In the genomic region with DNA sequence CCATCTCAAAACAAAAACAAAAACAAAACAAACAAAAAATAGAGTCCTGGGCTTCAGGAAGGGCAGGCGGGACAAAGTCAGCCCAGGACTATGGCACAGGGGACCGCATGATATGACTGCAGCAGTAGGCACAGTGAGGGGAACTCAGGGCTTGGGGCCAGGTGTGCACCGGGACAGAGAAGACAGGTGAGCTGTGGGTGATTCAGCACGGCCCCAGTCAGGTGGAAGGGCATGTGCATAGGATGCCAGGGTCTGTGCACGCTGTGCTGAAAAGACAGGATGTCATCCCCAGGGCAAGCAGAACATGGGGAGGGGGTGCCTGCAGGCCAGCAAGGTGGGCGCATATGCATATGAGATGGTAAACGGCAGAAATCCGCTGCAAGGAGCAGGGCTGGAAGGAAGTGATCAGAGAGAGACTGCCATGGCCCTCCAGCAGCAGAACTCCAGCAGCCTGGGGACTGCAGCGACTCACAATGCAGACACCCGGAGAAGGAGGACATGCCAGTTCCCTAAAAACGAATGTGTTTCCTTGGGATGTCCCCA, we compare ENCODE assay signal across 9 cellular contexts. TPM values are rescaled to one million over a fixed set of nuclear protein-coding genes. Genes with fewer than 3 reads are reported as not detected.
DNase-seq lines count a peak whose midpoint lies in the region; ATAC-seq and TF ChIP-seq lines count a peak whose summit lies in the region.
"Had no signal": no experiment of that assay in that cellular context is flagged by ENCODE, and none has a peak within 500 bp of the region (broad histone marks: within the 10 kb centered on the region; RNA-seq: fewer than 3 reads in every experiment).

No MANE protein-coding gene starts in this region.

- DNase-seq in T-helper 1 cell, result no peak
- no peak for DNase-seq in stimulated activated naive CD8-positive, alpha-beta T cell treated with anti-CD3 and anti-CD28 coated beads, Interleukin-15, amount 100 ng/mL, for 72 hours
- DNase-seq in posterior vena cava (ENCODE audit: low spot score), result no peak
- DNase-seq: 8988T had no signal

- peak overlapping the region; percentile 60 for H3K27ac Mint-ChIP-seq in T-helper 1 cell treated with Interleukin-12 subunit alpha and Interleukin-12 subunit beta and Interleukin-4 antibody, amounts not matched to agents 30 μg/mL and 1 μg/mL, for 36 hours
- peak overlapping the region; percentile 55 to 67 for H3K27ac Mint-ChIP-seq in stimulated activated naive CD8-positive, alpha-beta T cell treated with anti-CD3 and anti-CD28 coated beads, Interleukin-15, amount 100 ng/mL, for 72 hours

- peaks cover 32% of the 10 kb centered on the region for H3K4me1 ChIP-seq in iPS-20b (ENCODE audit: insufficient read depth, low read length)

- H3K4me3 ChIP-seq in iPS-20b (ENCODE audit: low read length), result no peak overlapping the region

- H3K9ac ChIP-seq in iPS-20b (ENCODE audit: low read depth, low read length), result peak overlapping the region; percentile 33; the same call in 1 of the 2 replicates

- H3K4me1 Mint-ChIP-seq in T-helper 1 cell treated with Interleukin-12 subunit alpha and Interleukin-12 subunit beta and Interleukin-4 antibody, amounts not matched to agents 30 μg/mL and 1 μg/mL, for 36 hours (ENCODE audit: low read depth), result peaks cover 26% of the 10 kb centered on the region
- peaks cover 52% of the 10 kb centered on the region for H3K4me1 Mint-ChIP-seq in stimulated activated naive CD8-positive, alpha-beta T cell treated with anti-CD3 and anti-CD28 coated beads, Interleukin-15, amount 100 ng/mL, for 72 hours

- H3K36me3 Mint-ChIP-seq in T-helper 1 cell treated with Interleukin-12 subunit alpha and Interleukin-12 subunit beta and Interleukin-4 antibody, amounts not matched to agents 30 μg/mL and 1 μg/mL, for 36 hours (ENCODE audit: low read depth), result peaks cover 2% of the 10 kb centered on the region

- intact Hi-C loops in posterior vena cava (cut with DNase I), result no loop called here

- H3K27ac ChIP-seq in VCaP, result peak overlapping the region; percentile 41
- no peak overlapping the region for H3K27ac ChIP-seq in iPS-20b (ENCODE audit: low read length)

- no peaks in the 10 kb centered on the region for H3K36me3 ChIP-seq in iPS-20b (ENCODE audit: insufficient read depth, low read depth, low read length)

- no peaks in the 10 kb centered on the region for H3K9me3 Mint-ChIP-seq in T-helper 1 cell treated with Interleukin-12 subunit alpha and Interleukin-12 subunit beta and Interleukin-4 antibody, amounts not matched to agents 30 μg/mL and 1 μg/mL, for 36 hours
- no peaks in the 10 kb centered on the region for H3K9me3 Mint-ChIP-seq in stimulated activated naive CD8-positive, alpha-beta T cell treated with anti-CD3 and anti-CD28 coated beads, Interleukin-15, amount 100 ng/mL, for 72 hours

- no peak for TF ChIP-seq CTCF in VCaP (conservative IDR thresholded peaks at IDR 0.05)

- no peaks in the 10 kb centered on the region for H3K9me3 ChIP-seq in iPS-20b (ENCODE audit: insufficient read depth, low read depth, low read length)

- H3K4me3 Mint-ChIP-seq in T-helper 1 cell treated with Interleukin-12 subunit alpha and Interleukin-12 subunit beta and Interleukin-4 antibody, amounts not matched to agents 30 μg/mL and 1 μg/mL, for 36 hours, result no peak overlapping the region
- H3K4me3 Mint-ChIP-seq in stimulated activated naive CD8-positive, alpha-beta T cell treated with anti-CD3 and anti-CD28 coated beads, Interleukin-15, amount 100 ng/mL, for 72 hours, result peak overlapping the region; percentile 18 to 72

- H3K27me3 ChIP-seq in iPS-20b (ENCODE audit: insufficient read depth, low read length), result no peaks in the 10 kb centered on the region

- ATAC-seq in stimulated activated naive CD8-positive, alpha-beta T cell treated with anti-CD3 and anti-CD28 coated beads, Interleukin-15, amount 100 ng/mL, for 72 hours, result peak; percentile 12
- no peak for ATAC-seq in GM19324 (IDR thresholded peaks at IDR 0.05; ENCODE audit: low FRiP score, unreplicated experiment)
- no peak for ATAC-seq in HG03095 (IDR thresholded peaks at IDR 0.05; ENCODE audit: unreplicated experiment)

- no peaks in the 10 kb centered on the region for H3K27me3 Mint-ChIP-seq in T-helper 1 cell treated with Interleukin-12 subunit alpha and Interleukin-12 subunit beta and Interleukin-4 antibody, amounts not matched to agents 30 μg/mL and 1 μg/mL, for 36 hours (ENCODE audit: low read depth)
- H3K27me3 Mint-ChIP-seq in stimulated activated naive CD8-positive, alpha-beta T cell treated with anti-CD3 and anti-CD28 coated beads, Interleukin-15, amount 100 ng/mL, for 72 hours, result no peaks in the 10 kb centered on the region

RNA-seq across cellular contexts. Expression of a gene that starts 15.0 kb away (rescaled TPM):
- total RNA-seq in posterior vena cava, result 10 to 100 TPM; 33.0 to 36.4 TPM

RNA-seq across cellular contexts. Expression of a gene that starts 39.2 kb away (rescaled TPM):
- not detected for total RNA-seq in posterior vena cava

RNA-seq across cellular contexts. Expression of a gene that starts 39.5 kb away (rescaled TPM):
- total RNA-seq in posterior vena cava, result 1 to 10 TPM; 4.2 to 4.6 TPM
